9 cellular contexts compared by ENCODE assay signal in the genomic region with DNA sequence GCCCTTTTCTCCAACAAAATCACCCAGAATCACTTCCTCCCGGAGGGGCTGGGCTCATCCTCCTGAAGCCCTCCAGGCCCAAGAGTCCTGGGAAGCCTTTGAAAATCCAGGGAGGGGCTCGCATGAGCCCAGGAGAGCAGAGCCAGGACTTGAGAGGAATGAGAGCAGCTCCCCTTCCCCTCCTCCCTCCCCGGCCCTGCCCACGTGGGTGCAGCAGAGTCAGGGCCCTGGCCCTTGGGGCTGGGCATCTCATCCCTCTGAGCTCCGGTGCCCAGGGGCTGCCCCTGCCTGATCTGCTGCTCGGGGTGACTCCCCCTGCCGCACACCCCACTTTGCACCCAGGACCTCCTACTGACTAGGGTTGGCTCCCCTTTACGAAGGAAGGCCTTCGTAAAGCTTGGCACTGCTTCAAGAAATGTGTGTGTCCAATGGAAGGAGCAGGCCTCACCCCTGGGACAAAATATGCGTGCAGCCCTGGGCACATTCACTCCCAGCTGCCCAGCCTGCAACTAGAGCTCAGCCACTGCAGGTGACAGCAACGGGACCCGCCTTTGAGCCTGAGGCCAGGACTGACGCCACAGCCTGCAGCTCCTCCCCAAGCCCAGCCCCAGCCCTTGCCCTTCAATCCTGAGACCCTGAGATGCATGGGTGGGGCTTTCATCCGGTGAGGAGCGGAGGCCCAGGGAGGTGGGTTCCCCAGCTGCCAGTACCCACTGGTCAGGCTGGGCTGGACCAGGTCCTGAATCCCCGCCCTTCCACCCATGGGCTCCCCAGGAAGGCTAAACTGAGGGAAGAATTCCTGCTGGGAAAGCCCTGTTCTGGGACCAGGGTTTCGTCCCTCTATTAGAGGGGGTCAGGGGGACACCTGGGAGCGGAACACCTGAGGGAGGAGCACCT. TPM values are rescaled to one million over a fixed set of nuclear protein-coding genes. Genes with fewer than 3 reads are reported as not detected.
A peak's percentile ranks its signal among the peaks of the same experiment; 100 is the strongest.
DNase-seq lines count a peak whose midpoint lies in the region; ATAC-seq, FAIRE-seq and TF ChIP-seq lines count a peak whose summit lies in the region.
"Had no signal": no experiment of that assay in that cellular context is flagged by ENCODE, and none has a peak within 500 bp of the region (broad histone marks: within the 10 kb centered on the region; RNA-seq: fewer than 3 reads in every experiment).

No MANE protein-coding gene starts in this region.

- no peak overlapping the region for H2AFZ ChIP-seq in OCI-LY7 (ENCODE audit: low read length)

- CTCF ChIA-PET in OCI-LY7 (lab: Charles Lee; ENCODE audit: unreplicated experiment): interaction anchor here (0.6 kb wide), 1 partner anchor 27 kb away, joined by 5 read pairs; no protein-coding TSS in a partner anchor

- WGBS in right cardiac atrium: 60% methylated on average over 18 of the region's 18 CpGs

- no peak overlapping the region for H3K9ac ChIP-seq in HUES48 (ENCODE audit: low read depth, low read length)

- peaks cover 7 to 8% of the 10 kb centered on the region in 2 donors for H3K36me3 Mint-ChIP-seq in stimulated activated naive B cell treated with anti-CD40 and anti-IgM and Interleukin-4, amounts not matched to agents 10 μg/mL and 1 μg/mL and 100 μg/mL, for 72 hours

- H3K36me3 ChIP-seq in HUES48 (ENCODE audit: control insufficient read depth, insufficient read depth, low read length) (no peaks in the 10 kb centered on the region), OCI-LY7 (ENCODE audit: insufficient read depth, low read length) (no peaks in the 10 kb centered on the region)

- intact Hi-C loops in OCI-LY7 (cut with micrococcal nuclease; ENCODE audit: unreplicated experiment): no loop called here
- intact Hi-C loops in right cardiac atrium (cut with DNase I): no loop called here
- intact Hi-C loops in posterior vena cava (cut with DNase I): no loop called here

- no peak for FAIRE-seq in GM19239 (lab: Jason Lieb, UNC)

- TF ChIP-seq CTCF in OCI-LY7 (conservative IDR thresholded peaks at IDR 0.05; ENCODE audit: low read length): no peak

- peak in 1 of 2 donors; percentile 6 for ATAC-seq in right cardiac atrium
- ATAC-seq in stimulated activated naive B cell treated with anti-CD40 and anti-IgM and Interleukin-4, amounts not matched to agents 10 μg/mL and 1 μg/mL and 100 μg/mL, for 72 hours (replicated peaks): peak; percentile 22 to 34
- no peak for ATAC-seq in GM18868 (IDR thresholded peaks at IDR 0.05; ENCODE audit: unreplicated experiment)
- ATAC-seq: activated T-helper 17 cell treated with anti-CD3 and anti-CD28 coated beads, Interleukin-2, amount 50 U/mL, for 72 hours had no signal

- no peaks in the 10 kb centered on the region for H3K27me3 Mint-ChIP-seq in stimulated activated naive B cell treated with anti-CD40 and anti-IgM and Interleukin-4, amounts not matched to agents 10 μg/mL and 1 μg/mL and 100 μg/mL, for 72 hours
- H3K27me3 Mint-ChIP-seq: activated T-helper 17 cell treated with anti-CD3 and anti-CD28 coated beads, Interleukin-2, amount 50 U/mL, for 72 hours had no signal

- H3K4me1 Mint-ChIP-seq in stimulated activated naive B cell treated with anti-CD40 and anti-IgM and Interleukin-4, amounts not matched to agents 10 μg/mL and 1 μg/mL and 100 μg/mL, for 72 hours: peaks cover 52 to 82% of the 10 kb centered on the region in 2 donors

- peak overlapping the region; percentile 90 for H3K27ac Mint-ChIP-seq in stimulated activated naive B cell treated with anti-CD40 and anti-IgM and Interleukin-4, amounts not matched to agents 10 μg/mL and 1 μg/mL and 100 μg/mL, for 72 hours
- H3K27ac Mint-ChIP-seq: activated T-helper 17 cell treated with anti-CD3 and anti-CD28 coated beads, Interleukin-2, amount 50 U/mL, for 72 hours had no signal

- H4K20me1 ChIP-seq in OCI-LY7 (ENCODE audit: insufficient read depth, low read length): no peaks in the 10 kb centered on the region

- H3K9me3 ChIP-seq in HUES48 (ENCODE audit: control insufficient read depth, insufficient read depth, low read length): no peaks in the 10 kb centered on the region
- no peaks in the 10 kb centered on the region for H3K9me3 ChIP-seq in OCI-LY7 (ENCODE audit: low read length)
- H3K9me3 ChIP-seq in right cardiac atrium (ENCODE audit: control insufficient read depth, low read length): no peaks in the 10 kb centered on the region

- H3K27ac ChIP-seq in HUES48 (ENCODE audit: low read depth, low read length) (peak overlapping the region; percentile 3), OCI-LY7 (ENCODE audit: low read depth, low read length, poor library complexity, severe bottlenecking) (no peak overlapping the region), right cardiac atrium (ENCODE audit: low read length) (no peak overlapping the region)

- POLR2A ChIA-PET in OCI-LY7 (lab: Charles Lee): interaction anchor here (1.3 kb wide), 1 partner anchor 21 kb away, joined by 3 read pairs; no protein-coding TSS in a partner anchor

- no peaks in the 10 kb centered on the region for H3K9me2 ChIP-seq in OCI-LY7 (ENCODE audit: insufficient read depth, low read length)

- DNase-seq in OCI-LY7 (ENCODE audit: low spot score) (peak; percentile 48), right cardiac atrium (peak in 2 of 3 donors; percentile 61 to 76), cerebellum (ENCODE audit: low spot score) (no peak), posterior vena cava (ENCODE audit: low spot score) (no peak), GM19239 (ENCODE audit: insufficient read length, low spot score) (no peak)
- DNase-seq in stimulated activated naive B cell treated with anti-CD40 and anti-IgM and Interleukin-4, amounts not matched to agents 10 μg/mL and 1 μg/mL and 100 μg/mL, for 72 hours: no peak

- no peaks in the 10 kb centered on the region for H3K27me3 ChIP-seq in HUES48 (ENCODE audit: control insufficient read depth, insufficient read depth, low read length)
- H3K27me3 ChIP-seq in right cardiac atrium (ENCODE audit: control insufficient read depth, insufficient read depth): no peaks in the 10 kb centered on the region

- no peaks in the 10 kb centered on the region for H3K9me3 Mint-ChIP-seq in stimulated activated naive B cell treated with anti-CD40 and anti-IgM and Interleukin-4, amounts not matched to agents 10 μg/mL and 1 μg/mL and 100 μg/mL, for 72 hours
- H3K9me3 Mint-ChIP-seq: activated T-helper 17 cell treated with anti-CD3 and anti-CD28 coated beads, Interleukin-2, amount 50 U/mL, for 72 hours had no signal

- 0 out of 2 replicates have a peak overlapping the region, but pooled peaks have one; percentile 15 for H3K4me2 ChIP-seq in OCI-LY7 (ENCODE audit: low read length)

- H3K4me1 ChIP-seq in HUES48 (ENCODE audit: control insufficient read depth, insufficient read depth, low read length) (peaks cover 39% of the 10 kb centered on the region), OCI-LY7 (ENCODE audit: insufficient read depth, low read length, poor library complexity, severe bottlenecking) (peaks cover 57% of the 10 kb centered on the region), right cardiac atrium (ENCODE audit: control insufficient read depth, insufficient read depth, low read length) (peaks cover 8% of the 10 kb centered on the region)

- peak overlapping the region; percentile 26; the same call in 1 of the 2 replicates for H3K4me3 ChIP-seq in HUES48 (ENCODE audit: low read depth, low read length)
- no peak overlapping the region for H3K4me3 ChIP-seq in OCI-LY7 (ENCODE audit: low read depth, low read length, poor library complexity, severe bottlenecking)
- no peak overlapping the region for H3K4me3 ChIP-seq in right cardiac atrium (ENCODE audit: low read length)

- no peaks in the 10 kb centered on the region for H3K79me2 ChIP-seq in OCI-LY7 (ENCODE audit: insufficient read depth, low read depth, low read length)

- H3K4me3 Mint-ChIP-seq in stimulated activated naive B cell treated with anti-CD40 and anti-IgM and Interleukin-4, amounts not matched to agents 10 μg/mL and 1 μg/mL and 100 μg/mL, for 72 hours: peak overlapping the region; percentile 22 to 46
- H3K4me3 Mint-ChIP-seq: activated T-helper 17 cell treated with anti-CD3 and anti-CD28 coated beads, Interleukin-2, amount 50 U/mL, for 72 hours had no signal

- no TSS peak for BruUV-seq in OCI-LY7 (replicated peaks; lab: Mats Ljungman, UMichigan)

RNA-seq across cellular contexts. Expression of gene PWWP2B, which starts 21.8 kb away (rescaled TPM):
- total RNA-seq in OCI-LY7 (2014; rRNA removed; shearing (Covaris generic)): 4.6 and 5.9 TPM in 2 replicates
- total RNA-seq in OCI-LY7 (2022): 9.4 and 10.6 TPM in 2 replicates
- total RNA-seq in right cardiac atrium: 10 to 100 TPM in 2 of 4 donors, 1 to 10 TPM in 2; 7.0 to 10.6 (median 9.6) TPM
- 9.1 TPM for polyA plus RNA-seq in right cardiac atrium
- total RNA-seq in cerebellum: 4.7 TPM
- 10 to 100 TPM; 10.4 to 16.1 TPM for total RNA-seq in posterior vena cava

Comparison
In these comparisons a context has a peak if more than half of its experiments do, and no peak if none do; other contexts are left out.
1. DNase-seq: peak in OCI-LY7 (single experiment) and right cardiac atrium (2 of 3); none in stimulated activated naive B cell treated with anti-CD40 and anti-IgM and Interleukin-4, amounts not matched to agents 10 μg/mL and 1 μg/mL and 100 μg/mL, for 72 hours (single experiment), cerebellum (single experiment), posterior vena cava (single experiment) and GM19239 (single experiment).